In genomic region chr6:3724451-3725144, GRCh38 we compare ENCODE assay signal across 1 cellular context.
TF ChIP-seq lines count a peak whose summit lies in the region.

No MANE protein-coding gene starts in this region.

TF ChIP-seq in SK-N-SH treated with all-trans-retinoic acid at 6 μM for 48 hours, 23 proteins besides CTCF, POLR2A, EP300 and RAD21 (continued from another document):
- no peak for TF ChIP-seq PPARA (CRISPR knock-in tag; IDR thresholded peaks at IDR 0.05; ENCODE audit: borderline replicate concordance)
- no peak for TF ChIP-seq ZNF8 (CRISPR knock-in tag; IDR thresholded peaks at IDR 0.05)
- TF ChIP-seq SNAI2 (CRISPR knock-in tag; IDR thresholded peaks at IDR 0.05): no peak
- no peak for TF ChIP-seq PATZ1 (CRISPR knock-in tag; IDR thresholded peaks at IDR 0.05; ENCODE audit: borderline replicate concordance)
- no peak for TF ChIP-seq ZC3H10 (CRISPR knock-in tag; IDR thresholded peaks at IDR 0.05)
- TF ChIP-seq TSHZ2 (CRISPR knock-in tag; IDR thresholded peaks at IDR 0.05): no peak
